13 cellular contexts compared by ENCODE assay signal in genomic region chr16:67489401-67490083, GRCh38. TPM values are rescaled to one million over a fixed set of nuclear protein-coding genes. Genes with fewer than 3 reads are reported as not detected.
DNase-seq lines count a peak whose midpoint lies in the region; ATAC-seq, FAIRE-seq and TF ChIP-seq lines count a peak whose summit lies in the region.
"Had no signal": no experiment of that assay in that cellular context is flagged by ENCODE, and none has a peak within 500 bp of the region (broad histone marks: within the 10 kb centered on the region; RNA-seq: fewer than 3 reads in every experiment).

No MANE protein-coding gene starts in this region.

- H3K36me3 Mint-ChIP-seq in activated naive CD4-positive, alpha-beta T cell treated with anti-CD3 and anti-CD28 coated beads, Interleukin-2, amount 50 U/mL, for 24 hours = no peaks in the 10 kb centered on the region
- H3K36me3 Mint-ChIP-seq in activated naive CD4-positive, alpha-beta T cell treated with anti-CD3 and anti-CD28 coated beads, Interleukin-2, amount 50 U/mL, for 72 hours = no peaks in the 10 kb centered on the region

- H2BK15ac ChIP-seq in mesendoderm (replicated peaks; ENCODE audit: low read depth) = no peak overlapping the region

- no peak for TF ChIP-seq CTCF in K562 (IDR thresholded peaks at IDR 0.05 in 2 of 3, conservative IDR thresholded peaks at IDR 0.05 in 1 of 3; ENCODE audit: insufficient read depth in 2 of 3, low read depth in 1 of 3, low read length in 3 of 3)
- TF ChIP-seq CTCF in upper lobe of left lung (IDR thresholded peaks at IDR 0.05) = no peak
- no peak for TF ChIP-seq CTCF in GM10248 (IDR thresholded peaks at IDR 0.05; ENCODE audit: control extremely low read depth, extremely low read depth, low read depth, missing control alignments)

- POLR2A ChIA-PET in K562 (lab: Yijun Ruan, JAX) = interaction anchor here (1.7 kb wide), 1 partner anchor 9 kb away, joined by 7 read pairs; the partner anchor contains the start of gene ATP6V0D1
- POLR2A ChIA-PET in GM10248 (lab: Yijun Ruan, JAX) = interaction anchor here (0.6 kb wide), 1 partner anchor 58 kb away, joined by 3 read pairs; no protein-coding TSS in a partner anchor

- no peak for ATAC-seq in activated naive CD4-positive, alpha-beta T cell treated with anti-CD3 and anti-CD28 coated beads, Interleukin-2, amount 50 U/mL, for 72 hours
- peak; percentile 18; the same call in 1 of the 3 replicates for ATAC-seq in K562
- ATAC-seq in upper lobe of left lung (ENCODE audit: low FRiP score in 2 of 2) = no peak
- no peak for ATAC-seq in GM21723 (IDR thresholded peaks at IDR 0.05; ENCODE audit: unreplicated experiment)

- H3K9me3 ChIP-seq in K562 (replicated peaks; ENCODE audit: control insufficient read depth, insufficient read depth, low read depth, low read length) (peaks cover 2% of the 10 kb centered on the region; the same call in 1 of the 2 replicates), upper lobe of left lung (no peaks in the 10 kb centered on the region)
- H3K9me3 ChIP-seq: mucosa of descending colon had no signal

- no peaks in the 10 kb centered on the region for H3K9me1 ChIP-seq in K562 (ENCODE audit: control insufficient read depth, insufficient read depth, low read length)

- H3K18ac ChIP-seq in mesendoderm (ENCODE audit: low read length) = no peak overlapping the region

- no peak overlapping the region for H3K4me3 Mint-ChIP-seq in activated naive CD4-positive, alpha-beta T cell treated with anti-CD3 and anti-CD28 coated beads, Interleukin-2, amount 50 U/mL, for 24 hours

- no peak for FAIRE-seq in K562 (lab: Jason Lieb, UNC)

- in situ Hi-C loops in K562 (cut with MboI) = no loop called here

- no peak for DNase-seq in activated naive CD4-positive, alpha-beta T cell treated with anti-CD3 and anti-CD28 coated beads, Interleukin-2, amount 50 U/mL, for 72 hours (ENCODE audit: low spot score in 2 of 2)
- DNase-seq in K562 (ENCODE audit: extremely low read depth in 1 of 4, low spot score in 3 of 4) (peak in 1 of 4 experiments; percentile 6), mesendoderm (peak; percentile 14), upper lobe of left lung (no peak), hypothalamus (lab: John Stamatoyannopoulos, UW) (no peak), GM10248 (ENCODE audit: extremely low spot score) (no peak)
- DNase-seq: foreskin melanocyte, NCI-H226 had no signal

- peaks cover 2% of the 10 kb centered on the region; the same call in 2 of the 3 replicates for H3K36me3 ChIP-seq in K562 (ENCODE audit: control insufficient read depth, insufficient read depth, low read length)
- H3K36me3 ChIP-seq in mesendoderm (ENCODE audit: control insufficient read depth, insufficient read depth, low read length) = no peaks in the 10 kb centered on the region
- peaks cover 0 to 4% (median 0%) of the 10 kb centered on the region in 4 donors for H3K36me3 ChIP-seq in upper lobe of left lung

- no peaks in the 10 kb centered on the region for H3K79me2 ChIP-seq in K562 (ENCODE audit: control insufficient read depth, insufficient read depth, low read length)
- no peaks in the 10 kb centered on the region for H3K79me2 ChIP-seq in mesendoderm (ENCODE audit: control insufficient read depth, insufficient read depth, low read length)

- H3K4me3 ChIP-seq in K562 (no peak overlapping the region), mesendoderm (ENCODE audit: low read length) (no peak overlapping the region), upper lobe of left lung (no peak overlapping the region)
- H3K4me3 ChIP-seq: mucosa of descending colon had no signal

- TF ChIP-seq RAD21 in K562 (CRISPR knock-in tag; conservative IDR thresholded peaks at IDR 0.05 in 1 of 2, IDR thresholded peaks at IDR 0.05 in 1 of 2) = no peak

- H3K23ac ChIP-seq in mesendoderm (ENCODE audit: low read length) = no peak overlapping the region

- H3K9ac ChIP-seq in K562 (ENCODE audit: insufficient read depth in 1 of 2, low read depth in 2 of 2, low read length in 2 of 2) (no peak overlapping the region), mesendoderm (ENCODE audit: low read length) (peak overlapping the region; percentile 34)

- no peak overlapping the region for H2AFZ ChIP-seq in K562 (ENCODE audit: low read depth, low read length)

- H3K27me3 Mint-ChIP-seq in activated naive CD4-positive, alpha-beta T cell treated with anti-CD3 and anti-CD28 coated beads, Interleukin-2, amount 50 U/mL, for 24 hours = no peaks in the 10 kb centered on the region

- no peak for TF ChIP-seq EP300 in K562 (IDR thresholded peaks at IDR 0.05; ENCODE audit: low read length)
- TF ChIP-seq EP300 in upper lobe of left lung (IDR thresholded peaks at IDR 0.05) = no peak

- H3K4me2 ChIP-seq in K562 (ENCODE audit: insufficient read depth, low read length) = no peak overlapping the region
- H3K4me2 ChIP-seq in mesendoderm (ENCODE audit: low read length) = no peak overlapping the region

- no peaks in the 10 kb centered on the region for H3K79me1 ChIP-seq in mesendoderm (ENCODE audit: low read length)

- H2AK5ac ChIP-seq in mesendoderm (ENCODE audit: low read length) = peak overlapping the region; percentile 10

- no peak overlapping the region for H2BK120ac ChIP-seq in mesendoderm (ENCODE audit: low read depth, low read length)

- CTCF ChIA-PET in K562 (lab: Yijun Ruan, JAX; ENCODE audit: low intra/inter-chr PET ratio) = no interaction called here
- CTCF ChIA-PET in GM10248 (lab: Yijun Ruan, JAX) = interaction anchor here (0.9 to 17.0 kb wide), 17 partner anchors 8 to 178 kb away, joined by 3 to 238 read pairs (median 4); partner anchors contain the start of genes AGRP, ATP6V0D1 and CARMIL2

- H4K5ac ChIP-seq in mesendoderm (ENCODE audit: low read length) = peak overlapping the region; percentile 33

- no peak for TF ChIP-seq POLR2A in K562 (conservative IDR thresholded peaks at IDR 0.05)
- no peak for TF ChIP-seq POLR2A in upper lobe of left lung (IDR thresholded peaks at IDR 0.05)

- H3K27me3 ChIP-seq in K562 (ENCODE audit: control insufficient read depth in 2 of 2, insufficient read depth in 2 of 2, low read length in 2 of 2) (no peaks in the 10 kb centered on the region), mesendoderm (ENCODE audit: insufficient read depth, low read length, poor library complexity) (peaks cover 6% of the 10 kb centered on the region), upper lobe of left lung (no peaks in the 10 kb centered on the region)

- H3K27ac Mint-ChIP-seq in activated naive CD4-positive, alpha-beta T cell treated with anti-CD3 and anti-CD28 coated beads, Interleukin-2, amount 50 U/mL, for 24 hours = peak overlapping the region; percentile 12
- peak overlapping the region in 1 of 2 donors; percentile 26 for H3K27ac Mint-ChIP-seq in activated naive CD4-positive, alpha-beta T cell treated with anti-CD3 and anti-CD28 coated beads, Interleukin-2, amount 50 U/mL, for 72 hours

- no peaks in the 10 kb centered on the region for H4K20me1 ChIP-seq in K562 (replicated peaks; ENCODE audit: control insufficient read depth, insufficient read depth, low read length)

- peak overlapping the region; percentile 68 for H3K56ac ChIP-seq in mesendoderm (ENCODE audit: low read length)

- peaks cover 0 to 5% of the 10 kb centered on the region in 2 experiments; a peak in 2 of 5 replicates for H3K4me1 ChIP-seq in K562 (replicated peaks in 1 of 2; ENCODE audit: control insufficient read depth in 2 of 2, insufficient read depth in 2 of 2, low read length in 2 of 2)
- H3K4me1 ChIP-seq in mesendoderm (ENCODE audit: control insufficient read depth, low read depth, low read length) = peaks cover 5% of the 10 kb centered on the region
- H3K4me1 ChIP-seq in upper lobe of left lung = peaks cover 9 to 34% (median 23%) of the 10 kb centered on the region in 4 donors

- no peak overlapping the region for H4K8ac ChIP-seq in mesendoderm (ENCODE audit: low read depth, low read length)

- H3K27ac ChIP-seq in K562 (ENCODE audit: extremely low read depth, low read depth, low read length) (no peak overlapping the region), mesendoderm (ENCODE audit: low read depth, low read length) (no peak overlapping the region), upper lobe of left lung (peak overlapping the region; percentile 45 to 84 (median 68))

- peak overlapping the region; percentile 38 for H2BK5ac ChIP-seq in mesendoderm (ENCODE audit: low read length)

- no peaks in the 10 kb centered on the region for H3K9me3 Mint-ChIP-seq in activated naive CD4-positive, alpha-beta T cell treated with anti-CD3 and anti-CD28 coated beads, Interleukin-2, amount 50 U/mL, for 24 hours
- H3K9me3 Mint-ChIP-seq in activated naive CD4-positive, alpha-beta T cell treated with anti-CD3 and anti-CD28 coated beads, Interleukin-2, amount 50 U/mL, for 72 hours = no peaks in the 10 kb centered on the region

- H3K4me1 Mint-ChIP-seq in activated naive CD4-positive, alpha-beta T cell treated with anti-CD3 and anti-CD28 coated beads, Interleukin-2, amount 50 U/mL, for 24 hours = peaks cover 13% of the 10 kb centered on the region

- WGBS in K562 (ENCODE audit: insufficient coverage, low coverage, missing lambda C conversion rate) = 36% methylated on average over 4 of the region's 4 CpGs
- no CpG with 5 or more reads among the region's 4 CpGs for WGBS in mesendoderm (ENCODE audit: extremely low coverage, insufficient coverage, low lambda C conversion rate)
- 55 to 84% methylated on average over 4 of the region's 4 CpGs for WGBS in upper lobe of left lung, 2 donors

- no TSS peak for BruUV-seq in K562 (replicated peaks; lab: Mats Ljungman, UMichigan)

- H3K4ac ChIP-seq in mesendoderm (ENCODE audit: low read depth, low read length) = no peak overlapping the region

- intact Hi-C loops in K562 (cut with micrococcal nuclease) = no loop called here

RNA-seq across cellular contexts. Expression of gene AGRP, which starts 6.2 kb away (rescaled TPM):
- total RNA-seq in activated naive CD4-positive, alpha-beta T cell treated with anti-CD3 and anti-CD28 coated beads, Interleukin-2, amount 50 U/mL, for 72 hours = under 1 TPM in 1 of 2 donors, not detected in 1; 0.64 TPM
- not detected in 2 replicates for total RNA-seq in K562 (2011; cell fraction: chromatin; rRNA removed; ENCODE audit: low replicate concordance)
- not detected in 2 replicates for total RNA-seq in K562 (2011; cell fraction: nucleolus; rRNA removed)
- total RNA-seq in K562 (2011; cell fraction: nucleoplasm; rRNA removed) = not detected in 2 replicates
- total RNA-seq in K562 (2014; rRNA removed) = not detected in 2 replicates
- total RNA-seq in K562 (2014; rRNA removed; fragmentation: Illumina TruSeq; extraction: Trizol) = not detected in 2 replicates
- not detected in 2 replicates for total RNA-seq in K562 (2015; rRNA removed; fragmentation: Illumina TruSeq; extraction: Trizol)
- total RNA-seq in K562 (2021) = not detected in 2 replicates
- not detected in 2 replicates for polyA plus RNA-seq in K562 (2011; rRNA removed)
- not detected in 2 replicates for polyA plus RNA-seq in K562 (2011; cell fraction: cytosol; rRNA removed)
- polyA plus RNA-seq in K562 (2011; cell fraction: nucleus; rRNA removed) = not detected in 2 replicates
- polyA plus RNA-seq in K562 (2012) = not detected in 2 replicates
- polyA plus RNA-seq in K562 (2014; fragmentation: Illumina TruSeq; extraction: Trizol) = not detected in 2 replicates
- not detected for polyA plus RNA-seq in K562 (2014; fragmentation: Nextera tagmentation; extraction: Ambion mirVana)
- not detected in 2 replicates for polyA plus RNA-seq in K562 (2014; rRNA removed)
- polyA minus RNA-seq in K562 (2011; rRNA and poly(A)+ RNA removed) = not detected in 2 replicates
- polyA minus RNA-seq in K562 (2011; cell fraction: cytosol; rRNA and poly(A)+ RNA removed) = not detected in 2 replicates
- polyA minus RNA-seq in K562 (2011; cell fraction: nucleus; rRNA and poly(A)+ RNA removed) = not detected in 2 replicates
- polyA plus RNA-seq in mesendoderm (2013, experiment 1 of 2) = not detected
- polyA plus RNA-seq in mesendoderm (2013, experiment 2 of 2) = not detected
- total RNA-seq in upper lobe of left lung = 1 to 10 TPM in 3 of 6 donors, not detected in 3; 3.5 to 7.6 (median 3.8) TPM
- total RNA-seq: G401, mucosa of descending colon, SK-MEL-5 had no signal

RNA-seq across cellular contexts. Expression of gene ATP6V0D1, which starts 8.6 kb away (rescaled TPM):
- 10 to 100 TPM; 20.4 to 22.5 TPM for total RNA-seq in activated naive CD4-positive, alpha-beta T cell treated with anti-CD3 and anti-CD28 coated beads, Interleukin-2, amount 50 U/mL, for 72 hours
- total RNA-seq in K562 (2011; cell fraction: chromatin; rRNA removed; ENCODE audit: low replicate concordance) = 30.0 and 74.0 TPM in 2 replicates
- 56.4 and 56.6 TPM in 2 replicates for total RNA-seq in K562 (2011; cell fraction: nucleolus; rRNA removed)
- 38.9 and 42.7 TPM in 2 replicates for total RNA-seq in K562 (2011; cell fraction: nucleoplasm; rRNA removed)
- total RNA-seq in K562 (2014; rRNA removed) (45.6 and 54.5 TPM in 2 replicates), K562 (2014; rRNA removed; fragmentation: Illumina TruSeq; extraction: Trizol) (22.0 and 30.6 TPM in 2 replicates), K562 (2015; rRNA removed; fragmentation: Illumina TruSeq; extraction: Trizol) (51.8 and 53.5 TPM in 2 replicates), K562 (2021) (61.3 and 61.5 TPM in 2 replicates), upper lobe of left lung (100 to 1,000 TPM in 4 of 6 donors, 10 to 100 TPM in 2; 69.1 to 221 (median 147) TPM)
- polyA plus RNA-seq in K562 (2011; rRNA removed) (48.2 and 51.5 TPM in 2 replicates), K562 (2014; fragmentation: Illumina TruSeq; extraction: Trizol) (64.9 and 69.7 TPM in 2 replicates), K562 (2014; fragmentation: Nextera tagmentation; extraction: Ambion mirVana) (10 to 100 TPM; 23.2 to 40.7 TPM), K562 (2014; rRNA removed) (33.9 and 37.3 TPM in 2 replicates)
- 97.2 and 146 TPM in 2 replicates for polyA plus RNA-seq in K562 (2011; cell fraction: cytosol; rRNA removed)
- polyA plus RNA-seq in K562 (2011; cell fraction: nucleus; rRNA removed) = 52.3 and 67.8 TPM in 2 replicates
- polyA plus RNA-seq in K562 (2012) = 84.3 and 116 TPM in 2 replicates
- 45.3 and 118 TPM in 2 replicates for polyA minus RNA-seq in K562 (2011; rRNA and poly(A)+ RNA removed)
- 61.6 and 78.2 TPM in 2 replicates for polyA minus RNA-seq in K562 (2011; cell fraction: cytosol; rRNA and poly(A)+ RNA removed)
- polyA minus RNA-seq in K562 (2011; cell fraction: nucleus; rRNA and poly(A)+ RNA removed) = 17.6 and 17.7 TPM in 2 replicates
- 37.4 TPM for polyA plus RNA-seq in mesendoderm (2013, experiment 1 of 2)
- polyA plus RNA-seq in mesendoderm (2013, experiment 2 of 2) = 38.6 TPM

RNA-seq across cellular contexts. Expression of gene RIPOR1, which starts 39.1 kb away (rescaled TPM):
- total RNA-seq in activated naive CD4-positive, alpha-beta T cell treated with anti-CD3 and anti-CD28 coated beads, Interleukin-2, amount 50 U/mL, for 72 hours = 10 to 100 TPM; 34.1 to 41.4 TPM
- 26.1 and 49.9 TPM in 2 replicates for total RNA-seq in K562 (2011; cell fraction: chromatin; rRNA removed; ENCODE audit: low replicate concordance)
- 21.0 and 27.9 TPM in 2 replicates for total RNA-seq in K562 (2011; cell fraction: nucleolus; rRNA removed)
- total RNA-seq in K562 (2011; cell fraction: nucleoplasm; rRNA removed) = 23.4 and 27.7 TPM in 2 replicates
- total RNA-seq in K562 (2014; rRNA removed) (3.5 and 7.9 TPM in 2 replicates), K562 (2014; rRNA removed; fragmentation: Illumina TruSeq; extraction: Trizol) (1.2 and 1.4 TPM in 2 replicates), K562 (2015; rRNA removed; fragmentation: Illumina TruSeq; extraction: Trizol) (3.0 and 3.1 TPM in 2 replicates), K562 (2021) (25.4 and 31.1 TPM in 2 replicates), upper lobe of left lung (100 to 1,000 TPM in 4 of 6 donors, 10 to 100 TPM in 2; 76.9 to 183 (median 113) TPM)
- polyA plus RNA-seq in K562 (2011; rRNA removed) (2.2 and 6.3 TPM in 2 replicates), K562 (2014; fragmentation: Illumina TruSeq; extraction: Trizol) (10.0 and 14.1 TPM in 2 replicates), K562 (2014; fragmentation: Nextera tagmentation; extraction: Ambion mirVana) (under 1 TPM; 0.36 to 0.37 TPM), K562 (2014; rRNA removed) (7.2 and 9.2 TPM in 2 replicates)
- polyA plus RNA-seq in K562 (2011; cell fraction: cytosol; rRNA removed) = 1.4 and 2.4 TPM in 2 replicates
- 19.6 and 20.6 TPM in 2 replicates for polyA plus RNA-seq in K562 (2011; cell fraction: nucleus; rRNA removed)
- polyA plus RNA-seq in K562 (2012) = 14.5 and 15.2 TPM in 2 replicates
- polyA minus RNA-seq in K562 (2011; rRNA and poly(A)+ RNA removed) = 4.9 and 6.9 TPM in 2 replicates
- polyA minus RNA-seq in K562 (2011; cell fraction: cytosol; rRNA and poly(A)+ RNA removed) = 8.8 and 31.9 TPM in 2 replicates
- polyA minus RNA-seq in K562 (2011; cell fraction: nucleus; rRNA and poly(A)+ RNA removed) = 7.0 and 19.2 TPM in 2 replicates
- 5.0 TPM for polyA plus RNA-seq in mesendoderm (2013, experiment 1 of 2)
- 4.7 TPM for polyA plus RNA-seq in mesendoderm (2013, experiment 2 of 2)

RNA-seq across cellular contexts. Expression of gene HSD11B2, which starts 58.6 kb away (rescaled TPM):
- 1 to 10 TPM; 1.3 to 2.7 TPM for total RNA-seq in activated naive CD4-positive, alpha-beta T cell treated with anti-CD3 and anti-CD28 coated beads, Interleukin-2, amount 50 U/mL, for 72 hours
- 3.4 and 5.6 TPM in 2 replicates for total RNA-seq in K562 (2011; cell fraction: chromatin; rRNA removed; ENCODE audit: low replicate concordance)
- 3.0 and 4.7 TPM in 2 replicates for total RNA-seq in K562 (2011; cell fraction: nucleolus; rRNA removed)
- total RNA-seq in K562 (2011; cell fraction: nucleoplasm; rRNA removed) = 2.4 and 6.9 TPM in 2 replicates
- total RNA-seq in K562 (2014; rRNA removed) (0.95 and 2.9 TPM in 2 replicates), K562 (2014; rRNA removed; fragmentation: Illumina TruSeq; extraction: Trizol) (0.22 and 0.55 TPM in 2 replicates), K562 (2015; rRNA removed; fragmentation: Illumina TruSeq; extraction: Trizol) (0.60 and 0.65 TPM in 2 replicates), K562 (2021) (1.9 and 2.0 TPM in 2 replicates), upper lobe of left lung (1 to 10 TPM in 5 of 6 donors, under 1 TPM in 1; 0.78 to 5.0 (median 1.6) TPM)
- polyA plus RNA-seq in K562 (2011; rRNA removed) (0.79 and 2.2 TPM in 2 replicates), K562 (2014; fragmentation: Illumina TruSeq; extraction: Trizol) (1.4 and 2.7 TPM in 2 replicates), K562 (2014; fragmentation: Nextera tagmentation; extraction: Ambion mirVana) (under 1 TPM; 0.08 to 0.18 TPM), K562 (2014; rRNA removed) (1.4 and 2.2 TPM in 2 replicates)
- polyA plus RNA-seq in K562 (2011; cell fraction: cytosol; rRNA removed) = 1.8 and 2.4 TPM in 2 replicates
- polyA plus RNA-seq in K562 (2011; cell fraction: nucleus; rRNA removed) = 3.4 and 4.8 TPM in 2 replicates
- 0.86 and 2.0 TPM in 2 replicates for polyA plus RNA-seq in K562 (2012)
- 0.72 and 1.1 TPM in 2 replicates for polyA minus RNA-seq in K562 (2011; rRNA and poly(A)+ RNA removed)
- 1.9 and 2.9 TPM in 2 replicates for polyA minus RNA-seq in K562 (2011; cell fraction: cytosol; rRNA and poly(A)+ RNA removed)
- polyA minus RNA-seq in K562 (2011; cell fraction: nucleus; rRNA and poly(A)+ RNA removed) = 0.67 and 0.81 TPM in 2 replicates
- 12.9 TPM for polyA plus RNA-seq in mesendoderm (2013, experiment 1 of 2)
- 13.3 TPM for polyA plus RNA-seq in mesendoderm (2013, experiment 2 of 2)
- total RNA-seq: G401 had no signal

Comparison
In these comparisons a context has a peak if more than half of its experiments do, and no peak if none do; other contexts are left out.
1. H3K27ac ChIP-seq: peak in upper lobe of left lung (4 of 4); none in K562 (single experiment) and mesendoderm (single experiment).